1 cellular context compared by ENCODE assay signal in genomic region chr22:19854778-19855503, GRCh38.
TF ChIP-seq lines count a peak whose summit lies in the region.

A gene with protein sequence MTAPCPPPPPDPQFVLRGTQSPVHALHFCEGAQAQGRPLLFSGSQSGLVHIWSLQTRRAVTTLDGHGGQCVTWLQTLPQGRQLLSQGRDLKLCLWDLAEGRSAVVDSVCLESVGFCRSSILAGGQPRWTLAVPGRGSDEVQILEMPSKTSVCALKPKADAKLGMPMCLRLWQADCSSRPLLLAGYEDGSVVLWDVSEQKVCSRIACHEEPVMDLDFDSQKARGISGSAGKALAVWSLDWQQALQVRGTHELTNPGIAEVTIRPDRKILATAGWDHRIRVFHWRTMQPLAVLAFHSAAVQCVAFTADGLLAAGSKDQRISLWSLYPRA (minus strand): TSS chr22:19854874. CDS start chr22:19821355, 33,519 bp downstream.
Gene RTL10, minus strand, starts transcription at chr22:19854874. Its CDS starts 2,613 bp downstream, at chr22:19852261.

TF ChIP-seq in HepG2, 621 proteins besides CTCF, POLR2A, EP300 and RAD21 (continued from another document and continues in another):
- TF ChIP-seq, protein P1, sequence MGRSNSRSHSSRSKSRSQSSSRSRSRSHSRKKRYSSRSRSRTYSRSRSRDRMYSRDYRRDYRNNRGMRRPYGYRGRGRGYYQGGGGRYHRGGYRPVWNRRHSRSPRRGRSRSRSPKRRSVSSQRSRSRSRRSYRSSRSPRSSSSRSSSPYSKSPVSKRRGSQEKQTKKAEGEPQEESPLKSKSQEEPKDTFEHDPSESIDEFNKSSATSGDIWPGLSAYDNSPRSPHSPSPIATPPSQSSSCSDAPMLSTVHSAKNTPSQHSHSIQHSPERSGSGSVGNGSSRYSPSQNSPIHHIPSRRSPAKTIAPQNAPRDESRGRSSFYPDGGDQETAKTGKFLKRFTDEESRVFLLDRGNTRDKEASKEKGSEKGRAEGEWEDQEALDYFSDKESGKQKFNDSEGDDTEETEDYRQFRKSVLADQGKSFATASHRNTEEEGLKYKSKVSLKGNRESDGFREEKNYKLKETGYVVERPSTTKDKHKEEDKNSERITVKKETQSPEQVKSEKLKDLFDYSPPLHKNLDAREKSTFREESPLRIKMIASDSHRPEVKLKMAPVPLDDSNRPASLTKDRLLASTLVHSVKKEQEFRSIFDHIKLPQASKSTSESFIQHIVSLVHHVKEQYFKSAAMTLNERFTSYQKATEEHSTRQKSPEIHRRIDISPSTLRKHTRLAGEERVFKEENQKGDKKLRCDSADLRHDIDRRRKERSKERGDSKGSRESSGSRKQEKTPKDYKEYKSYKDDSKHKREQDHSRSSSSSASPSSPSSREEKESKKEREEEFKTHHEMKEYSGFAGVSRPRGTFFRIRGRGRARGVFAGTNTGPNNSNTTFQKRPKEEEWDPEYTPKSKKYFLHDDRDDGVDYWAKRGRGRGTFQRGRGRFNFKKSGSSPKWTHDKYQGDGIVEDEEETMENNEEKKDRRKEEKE (IDR thresholded peaks at IDR 0.05), result no peak
- TF ChIP-seq ZNF615 (CRISPR knock-in tag; IDR thresholded peaks at IDR 0.05; ENCODE audit: borderline replicate concordance) (no peak), ZNF570 (CRISPR knock-in tag; IDR thresholded peaks at IDR 0.05; ENCODE audit: borderline replicate concordance) (peak; percentile 86; the same call in 1 of the 2 replicates), TGIF2 (CRISPR knock-in tag; IDR thresholded peaks at IDR 0.05) (peak; percentile 87), ZHX2 (IDR thresholded peaks at IDR 0.05; ENCODE audit: low read depth) (no peak; the same call in 1 of the 2 replicates), ZHX2 (CRISPR knock-in tag; IDR thresholded peaks at IDR 0.05; ENCODE audit: borderline replicate concordance) (peak; percentile 73; the same call in 1 of the 2 replicates), ZNF878 (CRISPR knock-in tag; IDR thresholded peaks at IDR 0.05) (no peak), ZNF737 (CRISPR knock-in tag; IDR thresholded peaks at IDR 0.05; ENCODE audit: borderline replicate concordance) (peak; percentile 92; the same call in 1 of the 2 replicates), BRD4 (CRISPR knock-in tag; IDR thresholded peaks at IDR 0.05) (peak; percentile 98), HHEX (CRISPR knock-in tag; IDR thresholded peaks at IDR 0.05) (no peak), DMTF1 (CRISPR knock-in tag; IDR thresholded peaks at IDR 0.05) (peak; percentile 89; the same call in 1 of the 2 replicates), YY1 (IDR thresholded peaks at IDR 0.05; ENCODE audit: insufficient read depth, insufficient replicate concordance, low read depth, low read length) (peak; percentile 63), EZH2 (conservative IDR thresholded peaks at IDR 0.05; ENCODE audit: low read depth, low read length) (no peak), MNT (IDR thresholded peaks at IDR 0.05) (peak; percentile 81), ADNP (CRISPR knock-in tag; IDR thresholded peaks at IDR 0.05) (peak; percentile 47; the same call in 1 of the 2 replicates), BORCS8-MEF2B (CRISPR knock-in tag; IDR thresholded peaks at IDR 0.05) (peak; percentile 86), HNRNPH1 (optimal IDR thresholded peaks at IDR 0.05; ENCODE audit: low read depth, low read length) (no peak), ATM (IDR thresholded peaks at IDR 0.05; ENCODE audit: borderline replicate concordance) (no peak), ZBTB42 (CRISPR knock-in tag; IDR thresholded peaks at IDR 0.05) (peak; percentile 39; the same call in 1 of the 2 replicates), RORA (CRISPR knock-in tag; IDR thresholded peaks at IDR 0.05) (no peak), AGO1 (IDR thresholded peaks at IDR 0.05; ENCODE audit: low read depth, low read length, poor library complexity, severe bottlenecking) (peak; percentile 45), ZNF605 (CRISPR knock-in tag; IDR thresholded peaks at IDR 0.05) (peak; percentile 86; the same call in 1 of the 2 replicates), SOX13 (IDR thresholded peaks at IDR 0.05) (peak; percentile 16; the same call in 1 of the 2 replicates), SOX13 (CRISPR knock-in tag; conservative IDR thresholded peaks at IDR 0.05 in 1 of 2, IDR thresholded peaks at IDR 0.05 in 1 of 2) (no peak; a peak in 2 of 4 replicates), ISX (CRISPR knock-in tag; conservative IDR thresholded peaks at IDR 0.05) (peak; percentile 67; the same call in 1 of the 2 replicates), SP5 (CRISPR knock-in tag; IDR thresholded peaks at IDR 0.05; ENCODE audit: borderline replicate concordance, low read depth) (peak; percentile 92), ZNF589 (CRISPR knock-in tag; conservative IDR thresholded peaks at IDR 0.05) (peak; percentile 97; the same call in 1 of the 2 replicates), FOSL2 (CRISPR knock-in tag; IDR thresholded peaks at IDR 0.05) (0 out of 2 replicates have a peak, but pooled peaks have one; percentile 7), ZNF780A (CRISPR knock-in tag; IDR thresholded peaks at IDR 0.05) (peak; percentile 79), NR2C2 (CRISPR knock-in tag; IDR thresholded peaks at IDR 0.05; ENCODE audit: borderline replicate concordance) (peak; percentile 81), HNF4G (IDR thresholded peaks at IDR 0.05; ENCODE audit: borderline replicate concordance, low read depth, low read length) (no peak), HNF4G (CRISPR knock-in tag; IDR thresholded peaks at IDR 0.05; ENCODE audit: borderline replicate concordance, low read depth) (no peak; the same call in 1 of the 2 replicates), ZSCAN9 (CRISPR knock-in tag; IDR thresholded peaks at IDR 0.05; ENCODE audit: borderline replicate concordance) (no peak; the same call in 1 of the 2 replicates), ZC3H4 (CRISPR knock-in tag; IDR thresholded peaks at IDR 0.05; ENCODE audit: borderline replicate concordance) (0 out of 2 replicates have a peak, but pooled peaks have one; percentile 20), ZNF280D (CRISPR knock-in tag; IDR thresholded peaks at IDR 0.05) (no peak; the same call in 1 of the 2 replicates), FOXJ3 (CRISPR knock-in tag; IDR thresholded peaks at IDR 0.05; ENCODE audit: borderline replicate concordance) (0 out of 2 replicates have a peak, but pooled peaks have one; percentile 46)
- TF ChIP-seq, protein P2, sequence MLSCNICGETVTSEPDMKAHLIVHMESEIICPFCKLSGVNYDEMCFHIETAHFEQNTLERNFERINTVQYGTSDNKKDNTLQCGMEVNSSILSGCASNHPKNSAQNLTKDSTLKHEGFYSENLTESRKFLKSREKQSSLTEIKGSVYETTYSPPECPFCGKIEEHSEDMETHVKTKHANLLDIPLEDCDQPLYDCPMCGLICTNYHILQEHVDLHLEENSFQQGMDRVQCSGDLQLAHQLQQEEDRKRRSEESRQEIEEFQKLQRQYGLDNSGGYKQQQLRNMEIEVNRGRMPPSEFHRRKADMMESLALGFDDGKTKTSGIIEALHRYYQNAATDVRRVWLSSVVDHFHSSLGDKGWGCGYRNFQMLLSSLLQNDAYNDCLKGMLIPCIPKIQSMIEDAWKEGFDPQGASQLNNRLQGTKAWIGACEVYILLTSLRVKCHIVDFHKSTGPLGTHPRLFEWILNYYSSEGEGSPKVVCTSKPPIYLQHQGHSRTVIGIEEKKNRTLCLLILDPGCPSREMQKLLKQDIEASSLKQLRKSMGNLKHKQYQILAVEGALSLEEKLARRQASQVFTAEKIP (CRISPR knock-in tag; IDR thresholded peaks at IDR 0.05; ENCODE audit: borderline replicate concordance), result no peak
- TF ChIP-seq, protein P3, sequence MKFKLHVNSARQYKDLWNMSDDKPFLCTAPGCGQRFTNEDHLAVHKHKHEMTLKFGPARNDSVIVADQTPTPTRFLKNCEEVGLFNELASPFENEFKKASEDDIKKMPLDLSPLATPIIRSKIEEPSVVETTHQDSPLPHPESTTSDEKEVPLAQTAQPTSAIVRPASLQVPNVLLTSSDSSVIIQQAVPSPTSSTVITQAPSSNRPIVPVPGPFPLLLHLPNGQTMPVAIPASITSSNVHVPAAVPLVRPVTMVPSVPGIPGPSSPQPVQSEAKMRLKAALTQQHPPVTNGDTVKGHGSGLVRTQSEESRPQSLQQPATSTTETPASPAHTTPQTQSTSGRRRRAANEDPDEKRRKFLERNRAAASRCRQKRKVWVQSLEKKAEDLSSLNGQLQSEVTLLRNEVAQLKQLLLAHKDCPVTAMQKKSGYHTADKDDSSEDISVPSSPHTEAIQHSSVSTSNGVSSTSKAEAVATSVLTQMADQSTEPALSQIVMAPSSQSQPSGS (CRISPR knock-in tag; IDR thresholded peaks at IDR 0.05), result peak; percentile 55; the same call in 1 of the 2 replicates
